In genomic region chr2:206833291-206833690, GRCh38 we compare ENCODE assay signal across 27 cellular contexts.
"Had no signal": no experiment of that assay in that cellular context is flagged by ENCODE, and none has a peak within 500 bp of the region (broad histone marks: within the 10 kb centered on the region; RNA-seq: fewer than 3 reads in every experiment).

No MANE protein-coding gene starts in this region.

- H3K4me3 ChIP-seq: pancreas, prostate gland, right atrium auricular region, skin epidermis, smooth muscle cell, spleen, thoracic aorta, thyroid gland, transverse colon, upper lobe of right lung, uterus had no signal

- H3K27ac ChIP-seq: neutrophil, pancreas, prostate gland, right atrium auricular region, skin epidermis, spleen, thoracic aorta, thyroid gland, transverse colon, upper lobe of right lung, uterus had no signal

- DNase-seq: naive B cell; naive thymus-derived CD8-positive, alpha-beta T cell; nephron progenitor cell; nucleus accumbens; pancreas; retina; spleen; stimulated activated CD4-positive, alpha-beta T cell treated with anti-CD3 and anti-CD28 coated beads, Interleukin-12 subunit alpha, Interleukin-12 subunit beta, amount 100 ng/mL, for 4 hours; stimulated activated CD4-positive, alpha-beta T cell treated with anti-CD3 and anti-CD28 coated beads, Interleukin-1b, Interleukin-23, amount 100 ng/mL, for 48 hours; stimulated activated CD4-positive, alpha-beta T cell treated with anti-CD3 and anti-CD28 coated beads, Interleukin-4, amount 100 ng/mL, for 1 hour; stimulated activated CD4-positive, alpha-beta T cell treated with anti-CD3 and anti-CD28 coated beads, Interleukin-4, amount 100 ng/mL, for 4 hours; stimulated activated CD8-positive, alpha-beta memory T cell treated with anti-CD3 and anti-CD28 coated beads, Interleukin-4, amount 100 ng/mL, for 48 hours; stimulated activated naive CD4-positive, alpha-beta T cell; stimulated activated naive CD8-positive, alpha-beta T cell treated with anti-CD3 and anti-CD28 coated beads, Interleukin-15, amount 100 ng/mL, for 72 hours; stimulated activated naive CD8-positive, alpha-beta T cell treated with anti-CD3 and anti-CD28 coated beads, Interleukin-15, Interleukin-2, amounts not matched to agents 100 U/mL and 50 U/mL, for 24 hours; thyroid gland; transverse colon; upper lobe of right lung; uterus had no signal

- H3K4me2 ChIP-seq: smooth muscle cell had no signal

- H3K27me3 ChIP-seq: neutrophil, pancreas, right atrium auricular region, spleen, thyroid gland, transverse colon, upper lobe of right lung, uterus had no signal

- H3K36me3 ChIP-seq: neutrophil, pancreas, prostate gland, right atrium auricular region, spleen, thoracic aorta, thyroid gland, transverse colon, upper lobe of right lung, uterus had no signal

- ATAC-seq: naive thymus-derived CD8-positive, alpha-beta T cell; natural killer cell treated with Interleukin-12 subunit alpha and Interleukin-12 subunit beta and Interleukin-15 and Interleukin-18, amount 100 ng/mL, for 72 hours; pancreas; stimulated activated memory B cell treated with anti-CD40 and anti-IgM and Interleukin-4, amounts not matched to agents 10 μg/mL and 1 μg/mL and 100 μg/mL, for 72 hours; stimulated activated naive CD8-positive, alpha-beta T cell treated with anti-CD3 and anti-CD28 coated beads, Interleukin-15, amount 100 ng/mL, for 72 hours; stimulated activated naive CD8-positive, alpha-beta T cell treated with anti-CD3 and anti-CD28 coated beads, Interleukin-15, Interleukin-2, amounts not matched to agents 100 U/mL and 50 U/mL, for 24 hours; upper lobe of right lung had no signal

- H3K9me3 ChIP-seq: neutrophil, pancreas, prostate gland, thoracic aorta, thyroid gland, transverse colon, upper lobe of right lung had no signal

- H3K4me1 ChIP-seq: pancreas, prostate gland, spleen, thyroid gland, upper lobe of right lung, uterus had no signal
